ENCODE assay signal across 31 cellular contexts in the genomic region with DNA sequence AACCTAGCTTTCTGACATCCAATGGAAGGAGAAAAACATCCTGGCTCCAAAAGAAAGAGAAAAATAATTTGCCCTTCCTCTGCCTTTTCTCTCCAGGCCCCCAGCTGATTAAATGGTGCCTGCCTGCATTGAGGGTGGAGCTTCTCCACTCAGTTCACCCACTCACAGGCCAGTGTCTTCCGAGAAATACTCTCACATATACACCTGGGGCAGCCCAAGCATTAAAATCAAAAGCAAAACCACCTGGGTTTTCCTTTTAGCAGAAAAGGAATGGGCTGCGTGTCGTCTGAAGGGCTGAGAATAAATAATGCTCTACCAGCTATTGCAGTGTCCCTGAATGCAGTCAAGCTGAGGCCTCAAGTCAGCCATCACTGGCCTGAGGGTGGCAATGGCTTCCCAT.
"Had no signal": no experiment of that assay in that cellular context is flagged by ENCODE, and none has a peak within 500 bp of the region (broad histone marks: within the 10 kb centered on the region; RNA-seq: fewer than 3 reads in every experiment).

No MANE protein-coding gene starts in this region.

- H3K4me3 Mint-ChIP-seq: activated CD4-positive, alpha-beta T cell treated with anti-CD3 and anti-CD28 coated beads, Interleukin-2, amount 10 ng/mL, durations not matched to agents 24 days and 14 days; activated CD8-positive, alpha-beta T cell treated with anti-CD3 and anti-CD28 coated beads for 36 hours; activated naive CD4-positive, alpha-beta T cell treated with anti-CD3 and anti-CD28 coated beads, Interleukin-2, amount 50 U/mL, for 24 hours; activated naive CD8-positive, alpha-beta T cell treated with anti-CD3 and anti-CD28 coated beads, Interleukin-2, amount 10 ng/mL, durations not matched to agents 7 days and 5 days; activated T-cell treated with anti-CD3 and anti-CD28 coated beads, Interleukin-2, amount 50 U/mL, for 24 hours; central memory CD8-positive, alpha-beta T cell had no signal

- H3K4me3 ChIP-seq: ascending aorta, cardiac muscle cell, SK-N-MC had no signal

- H3K4me1 Mint-ChIP-seq: activated CD4-positive, alpha-beta T cell treated with anti-CD3 and anti-CD28 coated beads, Interleukin-2, amount 10 ng/mL, durations not matched to agents 24 days and 14 days; activated naive CD4-positive, alpha-beta T cell treated with anti-CD3 and anti-CD28 coated beads, Interleukin-2, amount 50 U/mL, for 24 hours; activated naive CD8-positive, alpha-beta T cell treated with anti-CD3 and anti-CD28 coated beads, Interleukin-2, amount 10 ng/mL, durations not matched to agents 7 days and 5 days; central memory CD8-positive, alpha-beta T cell had no signal

- H3K9me3 Mint-ChIP-seq: activated CD4-positive, alpha-beta T cell treated with anti-CD3 and anti-CD28 coated beads, Interleukin-2, amount 10 ng/mL, durations not matched to agents 24 days and 14 days had no signal

- H3K27ac Mint-ChIP-seq: activated CD4-positive, alpha-beta T cell treated with anti-CD3 and anti-CD28 coated beads, Interleukin-2, amount 10 ng/mL, durations not matched to agents 24 days and 14 days; activated CD8-positive, alpha-beta T cell treated with anti-CD3 and anti-CD28 coated beads for 36 hours; activated naive CD4-positive, alpha-beta T cell treated with anti-CD3 and anti-CD28 coated beads, Interleukin-2, amount 50 U/mL, for 24 hours; activated naive CD8-positive, alpha-beta T cell treated with anti-CD3 and anti-CD28 coated beads, Interleukin-2, amount 10 ng/mL, durations not matched to agents 7 days and 5 days; activated T-cell treated with anti-CD3 and anti-CD28 coated beads, Interleukin-2, amount 50 U/mL, for 24 hours; activated T-helper 2 cell treated with anti-CD3 and anti-CD28 coated beads, Interferon-gamma antibody, Interleukin-2, Interleukin-4, amounts not matched to agents 10 μg/mL and 5 μg/mL and 100 μg/mL, durations not matched to agents 14 hours and 24 hours and 36 hours had no signal

- H3K27me3 ChIP-seq: ascending aorta, cardiac muscle cell had no signal

- H3K27ac ChIP-seq: ascending aorta, cardiac muscle cell, SK-N-MC had no signal

- H3K36me3 Mint-ChIP-seq: activated naive CD4-positive, alpha-beta T cell treated with anti-CD3 and anti-CD28 coated beads, Interleukin-2, amount 50 U/mL, for 24 hours; activated naive CD8-positive, alpha-beta T cell treated with anti-CD3 and anti-CD28 coated beads, Interleukin-2, amount 10 ng/mL, durations not matched to agents 7 days and 5 days had no signal

- H3K27me3 Mint-ChIP-seq: activated CD4-positive, alpha-beta T cell treated with anti-CD3 and anti-CD28 coated beads, Interleukin-2, amount 10 ng/mL, durations not matched to agents 24 days and 14 days; activated CD8-positive, alpha-beta T cell treated with anti-CD3 and anti-CD28 coated beads for 36 hours; activated naive CD4-positive, alpha-beta T cell treated with anti-CD3 and anti-CD28 coated beads, Interleukin-2, amount 50 U/mL, for 24 hours; activated naive CD8-positive, alpha-beta T cell treated with anti-CD3 and anti-CD28 coated beads, Interleukin-2, amount 10 ng/mL, durations not matched to agents 7 days and 5 days; activated T-cell treated with anti-CD3 and anti-CD28 coated beads, Interleukin-2, amount 50 U/mL, for 24 hours; central memory CD8-positive, alpha-beta T cell had no signal

- DNase-seq: activated CD4-positive, alpha-beta T cell treated with anti-CD3 and anti-CD28 coated beads, Interleukin-2, amount 10 ng/mL, durations not matched to agents 24 days and 14 days; activated CD4-positive, alpha-beta T cell treated with anti-CD3 and anti-CD28 coated beads, Interleukin-2, amount 50 U/mL, for 4 hours; activated CD8-positive, alpha-beta T cell treated with anti-CD3 and anti-CD28 coated beads for 36 hours; activated gamma-delta T cell; activated naive CD4-positive, alpha-beta T cell treated with Interleukin-2 at 50 U/mL for 16 hours; activated naive CD8-positive, alpha-beta T cell treated with anti-CD3 and anti-CD28 coated beads, Interleukin-2, amount 10 ng/mL, durations not matched to agents 7 days and 5 days; activated T-cell treated with anti-CD3 and anti-CD28 coated beads, Interleukin-2, amount 50 U/mL, for 24 hours; amygdala; Kasumi-1; KG1; NCI-H1048; NCI-H1105 treated with DMSO at 0.1 percent for 48 hours; NCI-H1436; NCI-H1694; NCI-H2029 treated with DMSO at 0.1 percent for 48 hours; NCI-H2107; NCI-H226; NCI-H446 treated with DMSO at 0.1 percent for 48 hours; NCI-H524; NCI-H69; NCI-H82; NK-92 treated with Interleukin-12 subunit alpha and Interleukin-12 subunit beta, amount 100 ng/mL, for 24 hours; PC-3; Right ventricle myocardium superior; T1000 had no signal

- H3K36me3 ChIP-seq: ascending aorta, cardiac muscle cell had no signal

- H3K4me1 ChIP-seq: ascending aorta had no signal

- ATAC-seq: activated CD8-positive, alpha-beta T cell treated with anti-CD3 and anti-CD28 coated beads for 36 hours; PC-3 had no signal

- H3K9me3 ChIP-seq: ascending aorta had no signal
